In genomic region chr17:17577373-17577772, GRCh38 we compare ENCODE assay signal across 16 cellular contexts.
"Had no signal": no experiment of that assay in that cellular context is flagged by ENCODE, and none has a peak within 500 bp of the region (broad histone marks: within the 10 kb centered on the region; RNA-seq: fewer than 3 reads in every experiment).

No MANE protein-coding gene starts in this region.

- H3K27ac Mint-ChIP-seq: naive B cell, nephron had no signal

- H3K9me3 Mint-ChIP-seq: naive B cell, nephron had no signal

- H3K4me3 Mint-ChIP-seq: naive B cell, nephron had no signal

- DNase-seq: dermis blood vessel endothelial cell; erythroblast; foreskin melanocyte; heart left ventricle; left cardiac atrium; left ventricle myocardium superior; mesenchymal stem cell; naive B cell; posterior cingulate gyrus; small intestine; stimulated activated CD4-positive, alpha-beta T cell treated with anti-CD3 and anti-CD28 coated beads, Interleukin-2, amount 100 ng/mL, for 48 hours; stimulated activated naive CD8-positive, alpha-beta T cell treated with anti-CD3 and anti-CD28 coated beads, Interleukin-15, Interleukin-2, amounts not matched to agents 100 U/mL and 50 U/mL, for 24 hours had no signal

- H3K36me3 ChIP-seq: neutrophil had no signal

- ATAC-seq: left ventricle myocardium superior; stimulated activated naive CD8-positive, alpha-beta T cell treated with anti-CD3 and anti-CD28 coated beads, Interleukin-15, Interleukin-2, amounts not matched to agents 100 U/mL and 50 U/mL, for 24 hours had no signal

- H3K27ac ChIP-seq: neutrophil had no signal

- H3K27me3 Mint-ChIP-seq: naive B cell had no signal

- H3K36me3 Mint-ChIP-seq: naive B cell had no signal

- H3K9me3 ChIP-seq: heart left ventricle, neutrophil, tibial nerve had no signal

- H3K4me3 ChIP-seq: heart left ventricle, lung, tibial nerve had no signal

- H3K27me3 ChIP-seq: heart left ventricle, neutrophil, tibial nerve had no signal
